Comparison of ENCODE assay signal across 15 cellular contexts in the genomic region with DNA sequence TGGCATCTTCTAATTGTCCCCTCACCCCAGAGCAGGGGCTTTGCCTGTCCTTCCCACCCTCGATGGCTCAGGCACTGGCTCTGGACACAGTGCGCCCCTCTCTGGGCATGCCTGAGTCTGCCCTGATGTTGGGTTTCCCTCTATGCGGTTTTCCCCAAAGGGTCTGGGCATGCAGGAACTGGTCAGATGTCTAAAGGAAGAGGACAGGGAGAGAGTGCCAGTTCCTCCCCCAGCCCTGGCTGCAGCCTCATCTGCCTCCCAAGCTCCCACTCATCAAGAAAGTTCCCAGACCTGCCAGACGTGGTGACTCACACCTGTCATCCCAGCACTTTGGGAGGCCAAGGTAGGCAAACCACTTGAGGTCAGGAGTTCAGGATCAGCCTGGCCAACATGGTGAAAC. TPM values are rescaled to one million over a fixed set of nuclear protein-coding genes. Genes with fewer than 3 reads are reported as not detected.
DNase-seq lines count a peak whose midpoint lies in the region; TF ChIP-seq lines count a peak whose summit lies in the region.
"Had no signal": no experiment of that assay in that cellular context is flagged by ENCODE, and none has a peak within 500 bp of the region (broad histone marks: within the 10 kb centered on the region; RNA-seq: fewer than 3 reads in every experiment).

No MANE protein-coding gene starts in this region.

- H3K4me1 ChIP-seq in osteoblast (ENCODE audit: insufficient read depth, low read length): no peaks in the 10 kb centered on the region

- H3K4me2 ChIP-seq in osteoblast (ENCODE audit: insufficient read depth, low read length): no peak overlapping the region

- H3K27ac ChIP-seq in osteoblast (ENCODE audit: low read depth, low read length): no peak overlapping the region

- no peak for TF ChIP-seq CTCF in epithelial cell of esophagus (IDR thresholded peaks at IDR 0.05; ENCODE audit: insufficient read depth, low read depth, low read length, missing control alignments)
- TF ChIP-seq CTCF in osteoblast (IDR thresholded peaks at IDR 0.05; ENCODE audit: extremely low read depth, low read depth, low read length): no peak

- H3K27me3 ChIP-seq in osteoblast (ENCODE audit: insufficient read depth, low read length): peaks cover 16% of the 10 kb centered on the region

- peak; percentile 72 for DNase-seq in Daoy (ENCODE audit: low read depth)
- DNase-seq in M059J (ENCODE audit: low read depth): peak; percentile 70
- DNase-seq in epithelial cell of esophagus (ENCODE audit: low read depth): peak; percentile 93
- DNase-seq in osteoblast (ENCODE audit: insufficient read length, low spot score, missing footprints): peak; percentile 94
- DNase-seq in NCI-H1417 treated with DMSO at 0.1 percent for 48 hours (lab: John Stamatoyannopoulos, UW): no peak
- DNase-seq in MV-4-11 (lab: John Stamatoyannopoulos, UW): no peak
- DNase-seq in COR-L47 (lab: John Stamatoyannopoulos, UW): no peak
- DNase-seq: activated B cell treated with CpG ODN at 0.5 μM for 24 hours; immature natural killer cell; mucosa of descending colon; NCI-H2107; NCI-H774; stimulated activated CD4-positive, alpha-beta T cell treated with anti-CD3 and anti-CD28 coated beads, Interleukin-2, amount 100 ng/mL, for 48 hours had no signal

- H3K36me3 ChIP-seq in osteoblast (ENCODE audit: insufficient read depth, low read length): no peaks in the 10 kb centered on the region

- H3K4me3 ChIP-seq in epithelial cell of esophagus (ENCODE audit: low read length) (no peak overlapping the region), osteoblast (ENCODE audit: insufficient read depth, low read length) (no peak overlapping the region)
- H3K4me3 ChIP-seq: mucosa of descending colon had no signal

- no peaks in the 10 kb centered on the region for H3K9me3 ChIP-seq in osteoblast (ENCODE audit: low read depth, low read length)
- H3K9me3 ChIP-seq: mucosa of descending colon had no signal

- no peaks in the 10 kb centered on the region for H4K20me1 ChIP-seq in osteoblast (ENCODE audit: insufficient read depth, low read length)

- H3K79me2 ChIP-seq in osteoblast (ENCODE audit: insufficient read depth, low read length): no peaks in the 10 kb centered on the region

- H2AFZ ChIP-seq in osteoblast (ENCODE audit: low read length): no peak overlapping the region

RNA-seq across cellular contexts. Expression of a gene that starts 41.3 kb away (rescaled TPM):
- not detected in 2 replicates for total RNA-seq in Daoy (2014; rRNA removed; shearing (Covaris generic))
- total RNA-seq in M059J (2014; rRNA removed; shearing (Covaris generic)): not detected in 2 replicates
- total RNA-seq in osteoblast: not detected in 2 replicates
- total RNA-seq: mucosa of descending colon; omental fat pad; T-helper 1 cell treated with Interleukin-12 subunit alpha and Interleukin-12 subunit beta and Interleukin-4 antibody, amounts not matched to agents 30 ng/mL and 1 ng/mL, for 36 hours had no signal

RNA-seq across cellular contexts. Expression of a gene that starts 50.8 kb away (rescaled TPM):
- total RNA-seq in Daoy (2014; rRNA removed; shearing (Covaris generic)): 27.7 and 31.6 TPM in 2 replicates
- total RNA-seq in M059J (2014; rRNA removed; shearing (Covaris generic)): 36.8 and 48.4 TPM in 2 replicates
- total RNA-seq in osteoblast: 43.1 and 47.7 TPM in 2 replicates

RNA-seq across cellular contexts. Expression of a gene that starts 51.0 kb away (rescaled TPM):
- 4.5 and 8.4 TPM in 2 replicates for total RNA-seq in Daoy (2014; rRNA removed; shearing (Covaris generic))
- 28.9 and 34.1 TPM in 2 replicates for total RNA-seq in M059J (2014; rRNA removed; shearing (Covaris generic))
- 43.6 and 48.1 TPM in 2 replicates for total RNA-seq in osteoblast

Comparison
In these comparisons a context has a peak if more than half of its experiments do, and no peak if none do; other contexts are left out.
1. DNase-seq: peak in Daoy (single experiment), M059J (single experiment), epithelial cell of esophagus (single experiment) and osteoblast (single experiment); none in NCI-H1417 treated with DMSO at 0.1 percent for 48 hours (single experiment), MV-4-11 (single experiment) and COR-L47 (single experiment).